ENCODE assay signal across 1 cellular context in the genomic region with DNA sequence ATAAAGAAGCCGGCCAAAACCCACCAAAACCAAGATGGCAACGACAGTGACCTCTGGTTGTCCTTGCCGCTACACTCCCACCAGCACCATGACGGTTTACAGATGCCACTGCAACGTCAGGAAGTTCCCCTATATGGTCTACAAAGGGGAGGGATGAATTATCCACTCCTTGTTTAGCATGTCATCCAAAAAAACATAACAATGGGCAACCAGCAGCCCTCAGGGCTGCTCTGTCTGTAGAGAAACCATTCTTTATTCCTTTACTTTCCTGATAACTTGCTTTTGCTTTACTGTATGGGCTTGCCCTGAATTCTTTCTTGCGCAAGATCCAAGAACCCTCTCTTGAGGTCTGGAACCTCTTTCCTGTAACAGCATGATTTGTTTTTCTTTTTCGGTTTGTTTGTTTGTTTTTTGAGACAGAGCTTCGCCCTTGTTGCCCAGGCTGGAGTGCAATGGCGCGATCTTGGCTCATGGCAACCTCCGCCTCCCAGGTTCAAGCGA.
TF ChIP-seq lines count a peak whose summit lies in the region.

No MANE protein-coding gene starts in this region.

TF ChIP-seq in H1, 55 proteins besides CTCF, POLR2A, EP300 and RAD21:
- TF ChIP-seq TEAD4 (IDR thresholded peaks at IDR 0.05; ENCODE audit: low read depth, low read length), result no peak
- peak; percentile 75; the same call in 1 of the 2 replicates for TF ChIP-seq SRF (IDR thresholded peaks at IDR 0.05; ENCODE audit: low read depth, low read length)
- TF ChIP-seq YY1 (IDR thresholded peaks at IDR 0.05; ENCODE audit: low read depth, low read length), result peak; percentile 43; the same call in 1 of the 2 replicates
- peak; percentile 84 for TF ChIP-seq CEBPB (IDR thresholded peaks at IDR 0.05; ENCODE audit: low read depth, low read length)
- no peak for TF ChIP-seq SP2 (IDR thresholded peaks at IDR 0.05; ENCODE audit: low read length)
